Comparison of ENCODE assay signal across 11 cellular contexts in the genomic region with DNA sequence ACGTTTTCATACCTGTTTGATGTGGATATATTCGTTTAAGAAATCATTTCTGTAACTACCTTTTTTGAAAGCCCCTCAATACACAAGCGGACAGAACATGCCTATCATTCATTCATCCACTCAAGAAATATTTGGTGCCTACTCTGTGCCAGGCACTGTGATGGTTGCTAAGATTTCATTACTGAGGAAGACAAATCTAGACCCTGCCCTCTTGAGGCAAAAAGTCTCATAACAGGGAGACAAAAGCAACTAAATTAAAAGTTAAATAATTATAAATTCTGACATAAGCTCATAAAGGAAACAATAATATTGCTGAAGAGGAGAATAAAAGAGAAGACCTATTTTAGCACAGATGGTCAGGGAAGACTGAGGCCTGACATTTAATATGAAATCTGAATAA.
A peak's percentile ranks its signal among the peaks of the same experiment; 100 is the strongest.
DNase-seq lines count a peak whose midpoint lies in the region; TF ChIP-seq lines count a peak whose summit lies in the region.
"Had no signal": no experiment of that assay in that cellular context is flagged by ENCODE, and none has a peak within 500 bp of the region (broad histone marks: within the 10 kb centered on the region; RNA-seq: fewer than 3 reads in every experiment).

No MANE protein-coding gene starts in this region.

- no peaks in the 10 kb centered on the region for H3K4me1 Mint-ChIP-seq in mesothelial cell of epicardium
- H3K4me1 Mint-ChIP-seq: natural killer cell had no signal

- no peaks in the 10 kb centered on the region for H3K79me2 ChIP-seq in Karpas-422 (ENCODE audit: low read length)

- WGBS in esophagus muscularis mucosa: 77% methylated on average over 3 of the region's 3 CpGs

- H3K36me3 ChIP-seq in Karpas-422 (ENCODE audit: insufficient read depth, low read length) (no peaks in the 10 kb centered on the region), brain microvascular endothelial cell (replicated peaks) (no peaks in the 10 kb centered on the region), esophagus muscularis mucosa (no peaks in the 10 kb centered on the region)

- no peak overlapping the region for H2AFZ ChIP-seq in Karpas-422 (ENCODE audit: low read length)

- H3K4me2 ChIP-seq in Karpas-422 (ENCODE audit: low read depth, low read length, poor library complexity, severe bottlenecking): no peak overlapping the region

- H4K20me1 ChIP-seq in Karpas-422 (ENCODE audit: insufficient read depth, low read depth, low read length): no peaks in the 10 kb centered on the region

- H3K9me3 ChIP-seq in Karpas-422 (ENCODE audit: low read length): no peaks in the 10 kb centered on the region
- H3K9me3 ChIP-seq in esophagus muscularis mucosa: no peaks in the 10 kb centered on the region

- H3K4me1 ChIP-seq in Karpas-422 (ENCODE audit: low read length) (no peaks in the 10 kb centered on the region), esophagus muscularis mucosa (no peaks in the 10 kb centered on the region)

- H3K36me3 Mint-ChIP-seq in mesothelial cell of epicardium: no peaks in the 10 kb centered on the region
- H3K36me3 Mint-ChIP-seq: natural killer cell had no signal

- TF ChIP-seq EP300 in esophagus muscularis mucosa (IDR thresholded peaks at IDR 0.05): no peak

- in situ Hi-C loops in brain microvascular endothelial cell (cut with HindIII; ENCODE audit: low pct_ligation_motif_present, low sequenced_read_pairs): no loop called here

- TF ChIP-seq CTCF in brain microvascular endothelial cell (IDR thresholded peaks at IDR 0.05; ENCODE audit: low read depth, low read length, missing control alignments) (peak; percentile 52), mesothelial cell of epicardium (IDR thresholded peaks at IDR 0.05; ENCODE audit: unreplicated experiment) (peak; percentile 15), esophagus muscularis mucosa (IDR thresholded peaks at IDR 0.05) (no peak)

- H3K27ac ChIP-seq in Karpas-422 (ENCODE audit: low read length) (no peak overlapping the region), brain microvascular endothelial cell (no peak overlapping the region), esophagus muscularis mucosa (replicated peaks in 1 of 4) (no peak overlapping the region)

- DNase-seq in DMS53 treated with DMSO at 0.1 percent for 48 hours (lab: John Stamatoyannopoulos, UW; ENCODE audit: unreplicated experiment): peak; percentile 7
- DNase-seq in Karpas-422: peak; percentile 46
- peak; percentile 6 for DNase-seq in brain microvascular endothelial cell
- no peak for DNase-seq in mesothelial cell of epicardium (ENCODE audit: low spot score in 2 of 2, unreplicated experiment in 2 of 2)
- no peak for DNase-seq in cerebellar cortex (ENCODE audit: low spot score)
- no peak for DNase-seq in superior temporal gyrus (ENCODE audit: extremely low spot score)
- DNase-seq in NCI-H1105 (lab: John Stamatoyannopoulos, UW): no peak
- no peak for DNase-seq in esophagus muscularis mucosa (ENCODE audit: extremely low spot score)
- DNase-seq: natural killer cell; NCI-H2227 treated with DMSO at 0.1 percent for 48 hours; stimulated activated naive CD8-positive, alpha-beta T cell treated with anti-CD3 and anti-CD28 coated beads, Interleukin-15, Interleukin-2, amounts not matched to agents 100 U/mL and 50 U/mL, for 24 hours had no signal

- H3K4me3 Mint-ChIP-seq in mesothelial cell of epicardium: no peak overlapping the region
- H3K4me3 Mint-ChIP-seq: natural killer cell had no signal

- no peaks in the 10 kb centered on the region for H3K9me2 ChIP-seq in Karpas-422 (replicated peaks; ENCODE audit: insufficient read depth, low read length)

- intact Hi-C loops in esophagus muscularis mucosa (cut with DNase I): no loop called here

- no peak overlapping the region for H3K9ac ChIP-seq in Karpas-422 (ENCODE audit: low read length)

- no peak overlapping the region for H3K27ac Mint-ChIP-seq in mesothelial cell of epicardium
- H3K27ac Mint-ChIP-seq: natural killer cell had no signal

- no peaks in the 10 kb centered on the region for H3K27me3 ChIP-seq in Karpas-422 (ENCODE audit: low read length)
- no peaks in the 10 kb centered on the region for H3K27me3 ChIP-seq in brain microvascular endothelial cell (replicated peaks)
- no peaks in the 10 kb centered on the region for H3K27me3 ChIP-seq in esophagus muscularis mucosa

- H3K9me3 Mint-ChIP-seq in mesothelial cell of epicardium: no peaks in the 10 kb centered on the region

- peaks cover 3% of the 10 kb centered on the region for H3K27me3 Mint-ChIP-seq in mesothelial cell of epicardium (ENCODE audit: low read depth)

- no peak for TF ChIP-seq POLR2A in esophagus muscularis mucosa (IDR thresholded peaks at IDR 0.05; ENCODE audit: low read depth)

- H3K4me3 ChIP-seq in Karpas-422 (ENCODE audit: low read length) (no peak overlapping the region), brain microvascular endothelial cell (ENCODE audit: low read depth, low read length) (no peak overlapping the region), esophagus muscularis mucosa (no peak overlapping the region)

Comparison
In these comparisons a context has a peak if more than half of its experiments do, and no peak if none do; other contexts are left out.
1. DNase-seq: peak in DMS53 treated with DMSO at 0.1 percent for 48 hours (single experiment), Karpas-422 (single experiment) and brain microvascular endothelial cell (single experiment); none in mesothelial cell of epicardium (0 of 2), cerebellar cortex (single experiment), superior temporal gyrus (single experiment), NCI-H1105 (single experiment) and esophagus muscularis mucosa (single experiment).
2. CTCF ChIP-seq: peak in brain microvascular endothelial cell (single experiment) and mesothelial cell of epicardium (single experiment); none in esophagus muscularis mucosa (0 of 3).